ENCODE assay signal across 1 cellular context in the genomic region with DNA sequence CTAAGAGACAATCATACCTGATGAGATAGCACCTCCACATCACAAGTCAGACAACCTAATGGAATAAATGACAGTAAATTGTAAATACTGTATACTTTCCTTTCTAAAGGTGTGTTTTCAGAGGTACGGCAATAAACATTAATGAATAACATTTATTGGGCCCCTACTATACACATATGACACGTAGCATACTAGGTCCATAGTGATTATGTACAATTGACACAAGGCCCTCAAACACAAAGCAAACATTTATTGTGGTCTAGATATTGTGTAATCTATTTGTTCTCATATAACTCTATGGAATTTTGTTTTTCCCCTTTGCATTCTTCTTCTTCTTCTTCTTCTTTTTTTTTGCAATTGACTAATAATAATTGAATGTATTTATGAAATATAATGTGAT.
TF ChIP-seq lines count a peak whose summit lies in the region.

No MANE protein-coding gene starts in this region.

TF ChIP-seq in K562, 482 proteins besides CTCF, POLR2A, EP300 and RAD21:
- TF ChIP-seq CEBPB (tag; IDR thresholded peaks at IDR 0.05) (0 out of 2 replicates have a peak, but pooled peaks have one; percentile 9), CEBPG (CRISPR knock-in tag; IDR thresholded peaks at IDR 0.05) (no peak), CEBPG (tag; conservative IDR thresholded peaks at IDR 0.05 in 1 of 2, IDR thresholded peaks at IDR 0.05 in 1 of 2) (peak in 1 of 2 experiments; percentile 35; a peak in 1 of 4 replicates), ZNF511 (CRISPR knock-in tag; IDR thresholded peaks at IDR 0.05) (no peak)
